Comparison of ENCODE assay signal across 9 cellular contexts in the genomic region with DNA sequence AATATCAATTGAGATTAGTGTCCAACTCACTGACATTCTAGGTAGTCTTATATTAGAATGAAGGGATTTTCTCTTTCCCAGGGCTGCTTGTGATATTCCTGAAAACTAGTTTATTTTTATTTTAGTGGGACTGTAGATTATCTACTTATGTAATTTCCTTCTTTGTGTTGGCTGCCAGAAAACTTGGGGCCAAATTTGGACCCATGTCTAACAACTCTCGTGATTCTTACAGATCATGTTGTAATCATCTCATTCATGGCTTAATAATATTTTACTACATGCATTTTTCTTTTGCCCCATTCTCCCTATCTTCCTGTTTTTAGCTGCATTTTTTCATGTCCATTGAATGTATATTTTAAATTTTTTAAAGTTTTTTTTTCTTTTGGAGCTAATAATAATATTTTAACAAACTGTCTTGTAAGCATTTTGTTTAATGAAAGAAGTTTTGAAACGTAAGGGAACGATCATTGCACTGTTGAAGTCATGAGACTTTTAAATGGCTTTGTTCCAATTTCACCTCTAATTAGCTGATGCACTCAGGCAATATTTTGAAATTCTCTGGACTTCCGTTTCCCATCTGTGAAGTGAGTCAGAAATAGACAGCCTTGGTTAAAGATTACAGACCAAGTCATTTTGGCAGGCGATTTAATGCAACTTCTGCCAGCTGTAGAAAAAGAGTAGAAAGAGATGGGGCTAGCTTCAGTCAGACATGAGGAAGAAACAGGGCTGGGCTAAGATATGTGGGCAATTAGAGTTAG. TPM values are rescaled to one million over a fixed set of nuclear protein-coding genes. Genes with fewer than 3 reads are reported as not detected.
DNase-seq lines count a peak whose midpoint lies in the region; ATAC-seq and TF ChIP-seq lines count a peak whose summit lies in the region.
"Had no signal": no experiment of that assay in that cellular context is flagged by ENCODE, and none has a peak within 500 bp of the region (broad histone marks: within the 10 kb centered on the region; RNA-seq: fewer than 3 reads in every experiment).

No MANE protein-coding gene starts in this region.

- no peak for TF ChIP-seq CTCF in epithelial cell of proximal tubule (conservative IDR thresholded peaks at IDR 0.05; ENCODE audit: low read depth, low read length)

- peak overlapping the region; percentile 39 for H2AFZ ChIP-seq in ACC112 (ENCODE audit: low read length, unreplicated experiment)

- in situ Hi-C loops in HAP-1 (cut with MboI; ENCODE audit: low sequenced_read_pairs) = no loop called here

- peaks cover 9% of the 10 kb centered on the region for H3K4me1 ChIP-seq in ACC112 (ENCODE audit: control insufficient read depth, insufficient read depth, low read length, unreplicated experiment)
- peaks cover 6% of the 10 kb centered on the region; the same call in 1 of the 2 replicates for H3K4me1 ChIP-seq in HAP-1

- H3K36me3 ChIP-seq in ACC112 (ENCODE audit: insufficient read depth, low read length) (no peaks in the 10 kb centered on the region), HAP-1 (replicated peaks) (no peaks in the 10 kb centered on the region)

- H3K4me3 ChIP-seq in ACC112 (ENCODE audit: low read depth, low read length) = peak overlapping the region; percentile 3; the same call in 1 of the 2 replicates
- H3K4me3 ChIP-seq in epithelial cell of proximal tubule (ENCODE audit: low read depth, low read length) = no peak overlapping the region
- H3K4me3 ChIP-seq in HAP-1 = no peak overlapping the region

- peak overlapping the region; percentile 57 for H3K27ac ChIP-seq in ACC112 (ENCODE audit: low read depth, low read length)

- DNase-seq in HS-5 (ENCODE audit: low read depth) = peak; percentile 67
- peak; percentile 96 for DNase-seq in epithelial cell of proximal tubule (ENCODE audit: low read depth)
- no peak for DNase-seq in HAP-1 (ENCODE audit: low spot score in 2 of 2)
- DNase-seq in germinal center (ENCODE audit: low spot score) = no peak
- no peak for DNase-seq in NCI-H1694 (lab: John Stamatoyannopoulos, UW)
- no peak for DNase-seq in activated CD4-positive, alpha-beta T cell treated with anti-CD3 and anti-CD28 coated beads for 48 hours

- H3K79me2 ChIP-seq in ACC112 (ENCODE audit: control insufficient read depth, insufficient read depth, low read length, unreplicated experiment) = no peaks in the 10 kb centered on the region

- peaks cover 3% of the 10 kb centered on the region; the same call in 1 of the 2 replicates for H3K9me3 ChIP-seq in HAP-1

- peak; percentile 60 for ATAC-seq in GM21367 (IDR thresholded peaks at IDR 0.05; ENCODE audit: unreplicated experiment)

- H3K27me3 ChIP-seq in ACC112 (ENCODE audit: insufficient read depth, low read length) (no peaks in the 10 kb centered on the region), HAP-1 (ENCODE audit: low read depth) (no peaks in the 10 kb centered on the region)

RNA-seq across cellular contexts. Expression of a gene that starts 14.3 kb away (rescaled TPM):
- total RNA-seq in epithelial cell of proximal tubule = not detected in 2 replicates

RNA-seq across cellular contexts. Expression of a gene that starts 23.1 kb away (rescaled TPM):
- total RNA-seq in epithelial cell of proximal tubule = not detected in 2 replicates
- total RNA-seq: SK-MEL-5 had no signal

Comparison
In these comparisons a context has a peak if more than half of its experiments do, and no peak if none do; other contexts are left out.
1. DNase-seq: peak in HS-5 (single experiment) and epithelial cell of proximal tubule (single experiment); none in HAP-1 (0 of 2), germinal center (single experiment), NCI-H1694 (single experiment) and activated CD4-positive, alpha-beta T cell treated with anti-CD3 and anti-CD28 coated beads for 48 hours (single experiment).